14 cellular contexts compared by ENCODE assay signal in genomic region chr14:49512147-49512551, GRCh38.
A peak's percentile ranks its signal among the peaks of the same experiment; 100 is the strongest.
DNase-seq lines count a peak whose midpoint lies in the region; ATAC-seq and TF ChIP-seq lines count a peak whose summit lies in the region.
"Had no signal": no experiment of that assay in that cellular context is flagged by ENCODE, and none has a peak within 500 bp of the region (broad histone marks: within the 10 kb centered on the region; RNA-seq: fewer than 3 reads in every experiment).

No MANE protein-coding gene starts in this region.

- H3K36me3 ChIP-seq in osteoblast (ENCODE audit: insufficient read depth, low read length), result no peaks in the 10 kb centered on the region
- H3K36me3 ChIP-seq in right atrium auricular region, result no peaks in the 10 kb centered on the region

- no peak overlapping the region for H2AFZ ChIP-seq in osteoblast (ENCODE audit: low read length)

- H3K27me3 Mint-ChIP-seq in natural killer cell (ENCODE audit: low read depth in 2 of 2) (no peaks in the 10 kb centered on the region), progenitor cell of endocrine pancreas (no peaks in the 10 kb centered on the region)

- no peaks in the 10 kb centered on the region for H3K9me3 ChIP-seq in osteoblast (ENCODE audit: low read depth, low read length)
- H3K9me3 ChIP-seq in right atrium auricular region, result no peaks in the 10 kb centered on the region
- H3K9me3 ChIP-seq: body of pancreas, testis had no signal

- no peak for ATAC-seq in natural killer cell
- ATAC-seq: body of pancreas, HepG2 had no signal

- H3K4me1 Mint-ChIP-seq in natural killer cell, result no peaks in the 10 kb centered on the region
- peaks cover under 1% of the 10 kb centered on the region for H3K4me1 Mint-ChIP-seq in progenitor cell of endocrine pancreas (ENCODE audit: low read depth)

- peak overlapping the region; percentile 61 for H3K4me2 ChIP-seq in osteoblast (ENCODE audit: insufficient read depth, low read length)

- intact Hi-C loops in natural killer cell (cut with micrococcal nuclease), result no loop called here

- no peaks in the 10 kb centered on the region for H4K20me1 ChIP-seq in osteoblast (ENCODE audit: insufficient read depth, low read length)

- no peaks in the 10 kb centered on the region for H3K36me3 Mint-ChIP-seq in natural killer cell
- H3K36me3 Mint-ChIP-seq in progenitor cell of endocrine pancreas (ENCODE audit: insufficient read depth), result no peaks in the 10 kb centered on the region

- H3K4me1 ChIP-seq in osteoblast (ENCODE audit: insufficient read depth, low read length) (peaks cover 10% of the 10 kb centered on the region), right atrium auricular region (no peaks in the 10 kb centered on the region)
- H3K4me1 ChIP-seq: testis had no signal

- peak overlapping the region; percentile 39 for H3K4me3 ChIP-seq in osteoblast (ENCODE audit: insufficient read depth, low read length)
- no peak overlapping the region for H3K4me3 ChIP-seq in right atrium auricular region
- H3K4me3 ChIP-seq: body of pancreas, testis had no signal

- H3K9me3 Mint-ChIP-seq in natural killer cell (no peaks in the 10 kb centered on the region), progenitor cell of endocrine pancreas (ENCODE audit: low read depth) (peaks cover 10% of the 10 kb centered on the region)

- H3K27ac Mint-ChIP-seq in natural killer cell (no peak overlapping the region), progenitor cell of endocrine pancreas (no peak overlapping the region)

- H3K27me3 ChIP-seq in osteoblast (ENCODE audit: insufficient read depth, low read length) (no peaks in the 10 kb centered on the region), right atrium auricular region (no peaks in the 10 kb centered on the region)
- H3K27me3 ChIP-seq: body of pancreas, testis had no signal

- H3K27ac ChIP-seq in osteoblast (ENCODE audit: low read depth, low read length) (peak overlapping the region; percentile 66), right atrium auricular region (no peak overlapping the region)
- H3K27ac ChIP-seq: body of pancreas, testis had no signal

- H3K4me3 Mint-ChIP-seq in natural killer cell (no peak overlapping the region), progenitor cell of endocrine pancreas (ENCODE audit: low read depth) (no peak overlapping the region)

- peak; percentile 29 for DNase-seq in COLO829 (ENCODE audit: low spot score)
- peak; percentile 90 for DNase-seq in NCI-H226
- DNase-seq in dermis microvascular lymphatic vessel endothelial cell (ENCODE audit: low read depth in 2 of 2), result peak; percentile 48 to 90
- peak; percentile 87 for DNase-seq in osteoblast (ENCODE audit: insufficient read length, low spot score, missing footprints)
- no peak for DNase-seq in natural killer cell
- no peak for DNase-seq in right atrium auricular region (ENCODE audit: low spot score)
- DNase-seq in mucosa of gallbladder (ENCODE audit: low spot score), result no peak
- DNase-seq in progenitor cell of endocrine pancreas (ENCODE audit: low spot score, unreplicated experiment), result no peak
- DNase-seq: activated CD8-positive, alpha-beta memory T cell treated with anti-CD3 and anti-CD28 coated beads, Interleukin-2, amount 50 U/mL, for 4 hours; body of pancreas; islet precursor cell; NCI-H1436; testis had no signal

- no peaks in the 10 kb centered on the region for H3K79me2 ChIP-seq in osteoblast (ENCODE audit: insufficient read depth, low read length)

- TF ChIP-seq CTCF in osteoblast (IDR thresholded peaks at IDR 0.05; ENCODE audit: extremely low read depth, low read depth, low read length) (no peak), natural killer cell (IDR thresholded peaks at IDR 0.05) (no peak), right atrium auricular region (IDR thresholded peaks at IDR 0.05) (no peak), progenitor cell of endocrine pancreas (IDR thresholded peaks at IDR 0.05; ENCODE audit: unreplicated experiment) (no peak)

Comparison
In these comparisons a context has a peak if more than half of its experiments do, and no peak if none do; other contexts are left out.
1. DNase-seq: peak in COLO829 (single experiment), NCI-H226 (single experiment), dermis microvascular lymphatic vessel endothelial cell (2 of 2) and osteoblast (single experiment); none in natural killer cell (single experiment), right atrium auricular region (single experiment), mucosa of gallbladder (single experiment) and progenitor cell of endocrine pancreas (single experiment).